In the genomic region with DNA sequence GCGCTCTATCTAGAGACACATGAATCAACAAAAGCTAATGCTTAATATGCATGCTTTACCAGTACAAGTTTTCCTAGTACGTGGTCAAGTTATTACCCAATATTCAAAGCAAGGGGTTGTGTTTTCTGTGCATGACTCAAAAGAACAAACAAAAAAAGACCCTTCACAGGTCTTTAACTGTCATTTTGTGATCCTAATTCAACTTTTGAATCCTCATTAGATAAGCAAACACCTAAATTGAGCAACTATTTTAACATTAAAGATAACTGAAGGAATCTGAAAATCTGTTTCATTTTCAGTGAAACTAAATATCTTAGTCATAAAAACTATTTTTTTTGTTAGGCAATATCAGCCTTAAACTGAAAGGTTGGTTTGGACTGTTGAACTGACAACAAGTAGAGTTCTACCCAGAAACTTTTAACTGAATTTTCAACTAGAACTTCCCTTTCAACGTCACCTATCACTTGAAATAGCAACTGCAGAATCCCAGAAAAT, we compare ENCODE assay signal across 1 cellular context.
TF ChIP-seq lines count a peak whose summit lies in the region.

No MANE protein-coding gene starts in this region.

TF ChIP-seq in HepG2, 621 proteins besides CTCF, POLR2A, EP300 and RAD21:
- TF ChIP-seq MXD3 (CRISPR knock-in tag; IDR thresholded peaks at IDR 0.05) (no peak), U2AF1 (optimal IDR thresholded peaks at IDR 0.05; ENCODE audit: low read depth, low read length) (no peak), ZNF619 (CRISPR knock-in tag; IDR thresholded peaks at IDR 0.05) (no peak), MBD4 (IDR thresholded peaks at IDR 0.05; ENCODE audit: borderline replicate concordance, low read length) (no peak), MYC (CRISPR knock-in tag; IDR thresholded peaks at IDR 0.05; ENCODE audit: borderline replicate concordance) (no peak), HOXA9 (CRISPR knock-in tag; IDR thresholded peaks at IDR 0.05; ENCODE audit: borderline replicate concordance) (no peak), NCOR1 (IDR thresholded peaks at IDR 0.05; ENCODE audit: borderline replicate concordance, low read length) (no peak), ZNF781 (CRISPR knock-in tag; IDR thresholded peaks at IDR 0.05; ENCODE audit: borderline replicate concordance, not compliant biosample characterization) (no peak)
- TF ChIP-seq, protein P1, sequence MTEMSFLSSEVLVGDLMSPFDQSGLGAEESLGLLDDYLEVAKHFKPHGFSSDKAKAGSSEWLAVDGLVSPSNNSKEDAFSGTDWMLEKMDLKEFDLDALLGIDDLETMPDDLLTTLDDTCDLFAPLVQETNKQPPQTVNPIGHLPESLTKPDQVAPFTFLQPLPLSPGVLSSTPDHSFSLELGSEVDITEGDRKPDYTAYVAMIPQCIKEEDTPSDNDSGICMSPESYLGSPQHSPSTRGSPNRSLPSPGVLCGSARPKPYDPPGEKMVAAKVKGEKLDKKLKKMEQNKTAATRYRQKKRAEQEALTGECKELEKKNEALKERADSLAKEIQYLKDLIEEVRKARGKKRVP (CRISPR knock-in tag; IDR thresholded peaks at IDR 0.05) = no peak
